11 cellular contexts compared by ENCODE assay signal in genomic region chr4:55543858-55544257, GRCh38. TPM values are rescaled to one million over a fixed set of nuclear protein-coding genes. Genes with fewer than 3 reads are reported as not detected.
A peak's percentile ranks its signal among the peaks of the same experiment; 100 is the strongest.
DNase-seq lines count a peak whose midpoint lies in the region; ATAC-seq and TF ChIP-seq lines count a peak whose summit lies in the region.
"Had no signal": no experiment of that assay in that cellular context is flagged by ENCODE, and none has a peak within 500 bp of the region (broad histone marks: within the 10 kb centered on the region; RNA-seq: fewer than 3 reads in every experiment).

No MANE protein-coding gene starts in this region.

- H3K27ac ChIP-seq in ACC112 (ENCODE audit: low read depth, low read length) (peak overlapping the region; percentile 25), RWPE2 (ENCODE audit: poor library complexity, severe bottlenecking) (peak overlapping the region; percentile 95)
- H3K27ac ChIP-seq: ovary, RWPE1 had no signal

- H3K4me3 ChIP-seq in ACC112 (ENCODE audit: low read depth, low read length) (peak overlapping the region; percentile 86), RWPE2 (ENCODE audit: severe bottlenecking) (no peak overlapping the region)
- H3K4me3 ChIP-seq: ovary had no signal

- H3K4me1 ChIP-seq in ACC112 (ENCODE audit: control insufficient read depth, insufficient read depth, low read length, unreplicated experiment) = peaks cover 25% of the 10 kb centered on the region
- peaks cover 24% of the 10 kb centered on the region for H3K4me1 ChIP-seq in RWPE2 (ENCODE audit: insufficient read depth, poor library complexity, severe bottlenecking)

- H2AFZ ChIP-seq in ACC112 (ENCODE audit: low read length, unreplicated experiment) = no peak overlapping the region

- peaks cover 60% of the 10 kb centered on the region for H3K79me2 ChIP-seq in ACC112 (ENCODE audit: control insufficient read depth, insufficient read depth, low read length, unreplicated experiment)

- no peak for ATAC-seq in RWPE2 (ENCODE audit: low read depth)

- peak; percentile 13; the same call in 1 of the 3 replicates for TF ChIP-seq CTCF in GM12872 (IDR thresholded peaks at IDR 0.05; ENCODE audit: insufficient read depth, low read depth, low read length)
- peak; percentile 25 for TF ChIP-seq CTCF in RWPE2 (IDR thresholded peaks at IDR 0.05; ENCODE audit: poor library complexity, severe bottlenecking)

- no peak for DNase-seq in RWPE2 (ENCODE audit: low spot score)
- peak; percentile 32 for DNase-seq in fibroblast of peridontal ligament (ENCODE audit: extremely low read depth)
- DNase-seq in dermis blood vessel endothelial cell = no peak
- DNase-seq in activated CD4-positive, CD25-positive, alpha-beta regulatory T cell treated with anti-CD3 and anti-CD28 coated beads, Interleukin-2, amount 50 U/mL, for 72 hours = no peak
- DNase-seq in NOMO-1 (lab: John Stamatoyannopoulos, UW; ENCODE audit: unreplicated experiment in 2 of 2) = no peak
- DNase-seq in NCI-H2029 treated with DMSO at 0.1 percent for 48 hours (lab: John Stamatoyannopoulos, UW) = no peak
- DNase-seq: central memory CD4-positive, alpha-beta T cell; ovary had no signal

- H3K27me3 ChIP-seq in ACC112 (ENCODE audit: insufficient read depth, low read length) (no peaks in the 10 kb centered on the region), RWPE2 (ENCODE audit: insufficient read depth, poor library complexity, severe bottlenecking) (no peaks in the 10 kb centered on the region)
- H3K27me3 ChIP-seq: ovary had no signal

- H3K9me3 ChIP-seq in RWPE2 (ENCODE audit: severe bottlenecking) = no peaks in the 10 kb centered on the region
- H3K9me3 ChIP-seq: ovary had no signal

- H3K36me3 ChIP-seq in ACC112 (ENCODE audit: insufficient read depth, low read length) (no peaks in the 10 kb centered on the region), RWPE2 (ENCODE audit: low read depth) (peaks cover 11% of the 10 kb centered on the region; the same call in 1 of the 2 replicates)
- H3K36me3 ChIP-seq: ovary had no signal

RNA-seq across cellular contexts. Expression of gene CLOCK, which starts 2.9 kb away (rescaled TPM):
- total RNA-seq in dermis blood vessel endothelial cell = 20.3 and 26.0 TPM in 2 replicates

RNA-seq across cellular contexts. Expression of gene PDCL2, which starts 48.2 kb away (rescaled TPM):
- total RNA-seq in dermis blood vessel endothelial cell = not detected in 2 replicates
- total RNA-seq: ovary had no signal
